In genomic region chr20:57559658-57560553, GRCh38 we compare ENCODE assay signal across 19 cellular contexts. TPM values are rescaled to one million over a fixed set of nuclear protein-coding genes. Genes with fewer than 3 reads are reported as not detected.
A peak's percentile ranks its signal among the peaks of the same experiment; 100 is the strongest.
DNase-seq lines count a peak whose midpoint lies in the region; ATAC-seq, FAIRE-seq and TF ChIP-seq lines count a peak whose summit lies in the region.
"Had no signal": no experiment of that assay in that cellular context is flagged by ENCODE, and none has a peak within 500 bp of the region (broad histone marks: within the 10 kb centered on the region; RNA-seq: fewer than 3 reads in every experiment).

No MANE protein-coding gene starts in this region.

- peaks cover 30% of the 10 kb centered on the region for H3K27me3 Mint-ChIP-seq in Caco-2 (ENCODE audit: insufficient read depth, unreplicated experiment)
- H3K27me3 Mint-ChIP-seq in activated CD4-positive, alpha-beta T cell treated with anti-CD3 and anti-CD28 coated beads, Interleukin-2, amount 10 ng/mL, durations not matched to agents 24 days and 14 days, result peaks cover 3% of the 10 kb centered on the region

- no peak for FAIRE-seq in D721Med (lab: Jason Lieb, UNC)
- FAIRE-seq: GM12878, GM19239 had no signal

- no peaks in the 10 kb centered on the region for H3K9me3 ChIP-seq in hepatocyte (ENCODE audit: low read depth)
- no peaks in the 10 kb centered on the region for H3K9me3 ChIP-seq in mucosa of descending colon
- peaks cover 4% of the 10 kb centered on the region; the same call in 1 of the 2 replicates for H3K9me3 ChIP-seq in Caco-2

- H3K36me3 Mint-ChIP-seq in Caco-2 (ENCODE audit: insufficient read depth, unreplicated experiment), result no peaks in the 10 kb centered on the region
- no peaks in the 10 kb centered on the region for H3K36me3 Mint-ChIP-seq in activated CD4-positive, alpha-beta T cell treated with anti-CD3 and anti-CD28 coated beads, Interleukin-2, amount 10 ng/mL, durations not matched to agents 24 days and 14 days (ENCODE audit: low read depth)
- H3K36me3 Mint-ChIP-seq: CD4-positive, CD25-positive, alpha-beta regulatory T cell had no signal

- peak; percentile 46 for ATAC-seq in mucosa of descending colon
- ATAC-seq: GM12878, GM23338, SK-N-SH treated with all-trans-retinoic acid at 6 μM for 48 hours had no signal

- peaks cover 13% of the 10 kb centered on the region for H3K4me1 ChIP-seq in hepatocyte (ENCODE audit: insufficient read depth)
- peaks cover 31% of the 10 kb centered on the region for H3K4me1 ChIP-seq in mucosa of descending colon (ENCODE audit: low read depth)
- H3K4me1 ChIP-seq in Caco-2, result peaks cover 24% of the 10 kb centered on the region; the same call in 1 of the 2 replicates

- H3K9me2 ChIP-seq in hepatocyte (replicated peaks; ENCODE audit: insufficient read depth), result no peaks in the 10 kb centered on the region

- intact Hi-C loops in mucosa of descending colon (cut with DNase I, micrococcal nuclease) (no loop called here), Caco-2 (cut with micrococcal nuclease; ENCODE audit: unreplicated experiment) (loop anchor here (2.0 kb wide), 1 partner anchor 21 kb away; no protein-coding TSS in a partner anchor)
- intact Hi-C loops in activated CD4-positive, alpha-beta T cell treated with anti-CD3 and anti-CD28 coated beads, Interleukin-2, amount 10 ng/mL, durations not matched to agents 24 days and 14 days (cut with micrococcal nuclease), result no loop called here

- H3K9me3 Mint-ChIP-seq in Caco-2 (ENCODE audit: unreplicated experiment), result no peaks in the 10 kb centered on the region
- no peaks in the 10 kb centered on the region for H3K9me3 Mint-ChIP-seq in activated CD4-positive, alpha-beta T cell treated with anti-CD3 and anti-CD28 coated beads, Interleukin-2, amount 10 ng/mL, durations not matched to agents 24 days and 14 days
- H3K9me3 Mint-ChIP-seq: CD4-positive, CD25-positive, alpha-beta regulatory T cell had no signal

- H3K4me3 Mint-ChIP-seq in Caco-2 (ENCODE audit: unreplicated experiment), result no peak overlapping the region
- no peak overlapping the region for H3K4me3 Mint-ChIP-seq in activated CD4-positive, alpha-beta T cell treated with anti-CD3 and anti-CD28 coated beads, Interleukin-2, amount 10 ng/mL, durations not matched to agents 24 days and 14 days
- H3K4me3 Mint-ChIP-seq: CD4-positive, CD25-positive, alpha-beta regulatory T cell; GM23338 had no signal

- H3K27me3 ChIP-seq in hepatocyte, result peaks cover 2% of the 10 kb centered on the region
- no peaks in the 10 kb centered on the region for H3K27me3 ChIP-seq in Caco-2 (replicated peaks; ENCODE audit: control insufficient read depth, insufficient read depth, low read length)

- no peak overlapping the region for H2AFZ ChIP-seq in hepatocyte
- H2AFZ ChIP-seq: GM23338 had no signal

- H3K4me3 ChIP-seq in hepatocyte, result no peak overlapping the region
- H3K4me3 ChIP-seq in mucosa of descending colon, result no peak overlapping the region
- H3K4me3 ChIP-seq in Caco-2 (ENCODE audit: low read depth, low read length), result no peak overlapping the region
- H3K4me3 ChIP-seq: GM12878, GM23338 had no signal

- H3K36me3 ChIP-seq in hepatocyte (replicated peaks; ENCODE audit: insufficient read depth, low read depth) (no peaks in the 10 kb centered on the region), mucosa of descending colon (ENCODE audit: low read depth) (no peaks in the 10 kb centered on the region), Caco-2 (ENCODE audit: control insufficient read depth, insufficient read depth, low read length) (no peaks in the 10 kb centered on the region)

- POLR2A ChIA-PET in Caco-2 (lab: Charles Lee), result no interaction called here

- no peaks in the 10 kb centered on the region for H3K79me2 ChIP-seq in hepatocyte

- TF ChIP-seq CTCF in hepatocyte (IDR thresholded peaks at IDR 0.05; ENCODE audit: poor library complexity), result no peak
- TF ChIP-seq CTCF in mucosa of descending colon (IDR thresholded peaks at IDR 0.05), result no peak
- TF ChIP-seq CTCF in Caco-2 (IDR thresholded peaks at IDR 0.05; ENCODE audit: insufficient read depth in 1 of 2, low read depth in 1 of 2, low read length in 1 of 2, severe bottlenecking in 1 of 2, unreplicated experiment in 1 of 2), result no peak
- no peak for TF ChIP-seq CTCF in D721Med (IDR thresholded peaks at IDR 0.05; ENCODE audit: insufficient read depth, missing control alignments)

- no TSS peak for BruUV-seq in Caco-2 (replicated peaks; lab: Mats Ljungman, UMichigan)

- H3K27ac ChIP-seq in hepatocyte, result peak overlapping the region; percentile 81

- 91% methylated on average over 8 of the region's 8 CpGs for WGBS in hepatocyte (ENCODE audit: low lambda C conversion rate, missing lambda C conversion rate)

- no peak overlapping the region for H3K4me2 ChIP-seq in hepatocyte
- H3K4me2 ChIP-seq: GM23338 had no signal

- H3K27ac Mint-ChIP-seq in Caco-2 (ENCODE audit: unreplicated experiment), result no peak overlapping the region
- no peak overlapping the region for H3K27ac Mint-ChIP-seq in activated CD4-positive, alpha-beta T cell treated with anti-CD3 and anti-CD28 coated beads, Interleukin-2, amount 10 ng/mL, durations not matched to agents 24 days and 14 days
- H3K27ac Mint-ChIP-seq: CD4-positive, CD25-positive, alpha-beta regulatory T cell; GM23338 had no signal

- no peaks in the 10 kb centered on the region for H4K20me1 ChIP-seq in hepatocyte (ENCODE audit: insufficient read depth, poor library complexity, severe bottlenecking)

- H3K4me1 Mint-ChIP-seq in Caco-2 (ENCODE audit: low read depth, unreplicated experiment), result peaks cover 6% of the 10 kb centered on the region
- H3K4me1 Mint-ChIP-seq in activated CD4-positive, alpha-beta T cell treated with anti-CD3 and anti-CD28 coated beads, Interleukin-2, amount 10 ng/mL, durations not matched to agents 24 days and 14 days, result no peaks in the 10 kb centered on the region
- H3K4me1 Mint-ChIP-seq: CD4-positive, CD25-positive, alpha-beta regulatory T cell; GM23338 had no signal

- DNase-seq in NCI-H82 treated with DMSO at 0.1 percent for 48 hours (lab: John Stamatoyannopoulos, UW; ENCODE audit: unreplicated experiment) (peak; percentile 33), hepatocyte (ENCODE audit: low spot score) (no peak), mucosa of descending colon (peak in 1 of 3 donors; percentile 60), Caco-2 (no peak), D721Med (ENCODE audit: insufficient read length, low spot score) (no peak), germinal center (ENCODE audit: low spot score) (no peak)
- DNase-seq in activated CD4-positive, alpha-beta T cell treated with anti-CD3 and anti-CD28 coated beads, Interleukin-2, amount 10 ng/mL, durations not matched to agents 24 days and 14 days, result no peak
- DNase-seq: CD4-positive, CD25-positive, alpha-beta regulatory T cell; GF-D8; KG1; NCI-H1105 treated with DMSO at 0.1 percent for 48 hours; NCI-H1694; NCI-H2081 treated with DMSO at 0.1 percent for 48 hours had no signal

- CTCF ChIA-PET in Caco-2 (lab: Charles Lee), result interaction anchor here (2.0 to 2.1 kb wide), 2 partner anchors 14 to 33 kb away, joined by 4 to 5 read pairs; no protein-coding TSS in a partner anchor

RNA-seq across cellular contexts. Expression of gene PCK1, which starts 1.0 kb away (rescaled TPM):
- total RNA-seq in hepatocyte, result 12.0 and 12.8 TPM in 2 replicates
- 8.8 and 11.6 TPM in 2 replicates for polyA plus RNA-seq in hepatocyte
- 100 to 1,000 TPM; 134 to 467 (median 136) TPM for total RNA-seq in mucosa of descending colon
- total RNA-seq in Caco-2 (2022), result 0.42 TPM in 1 of 2 replicates, not detected in the other
- total RNA-seq in activated CD4-positive, alpha-beta T cell treated with anti-CD3 and anti-CD28 coated beads, Interleukin-2, amount 10 ng/mL, durations not matched to agents 24 days and 14 days, result not detected in 2 replicates
- total RNA-seq: CD4-positive, CD25-positive, alpha-beta regulatory T cell; GM23338; RPMI7951 had no signal
- polyA plus RNA-seq: CD4-positive, CD25-positive, alpha-beta regulatory T cell; GM23338 had no signal

RNA-seq across cellular contexts. Expression of gene CTCFL, which starts 35.0 kb away (rescaled TPM):
- total RNA-seq in hepatocyte, result 0.12 TPM in 1 of 2 replicates, not detected in the other
- polyA plus RNA-seq in hepatocyte, result not detected in 2 replicates
- total RNA-seq in mucosa of descending colon, result not detected
- not detected in 2 replicates for total RNA-seq in Caco-2 (2022)
- total RNA-seq in activated CD4-positive, alpha-beta T cell treated with anti-CD3 and anti-CD28 coated beads, Interleukin-2, amount 10 ng/mL, durations not matched to agents 24 days and 14 days, result not detected in 2 replicates
- total RNA-seq: CD4-positive, CD25-positive, alpha-beta regulatory T cell; NCI-H460; RPMI7951 had no signal
- polyA plus RNA-seq: CD4-positive, CD25-positive, alpha-beta regulatory T cell had no signal
